8 cellular contexts compared by ENCODE assay signal in the genomic region with DNA sequence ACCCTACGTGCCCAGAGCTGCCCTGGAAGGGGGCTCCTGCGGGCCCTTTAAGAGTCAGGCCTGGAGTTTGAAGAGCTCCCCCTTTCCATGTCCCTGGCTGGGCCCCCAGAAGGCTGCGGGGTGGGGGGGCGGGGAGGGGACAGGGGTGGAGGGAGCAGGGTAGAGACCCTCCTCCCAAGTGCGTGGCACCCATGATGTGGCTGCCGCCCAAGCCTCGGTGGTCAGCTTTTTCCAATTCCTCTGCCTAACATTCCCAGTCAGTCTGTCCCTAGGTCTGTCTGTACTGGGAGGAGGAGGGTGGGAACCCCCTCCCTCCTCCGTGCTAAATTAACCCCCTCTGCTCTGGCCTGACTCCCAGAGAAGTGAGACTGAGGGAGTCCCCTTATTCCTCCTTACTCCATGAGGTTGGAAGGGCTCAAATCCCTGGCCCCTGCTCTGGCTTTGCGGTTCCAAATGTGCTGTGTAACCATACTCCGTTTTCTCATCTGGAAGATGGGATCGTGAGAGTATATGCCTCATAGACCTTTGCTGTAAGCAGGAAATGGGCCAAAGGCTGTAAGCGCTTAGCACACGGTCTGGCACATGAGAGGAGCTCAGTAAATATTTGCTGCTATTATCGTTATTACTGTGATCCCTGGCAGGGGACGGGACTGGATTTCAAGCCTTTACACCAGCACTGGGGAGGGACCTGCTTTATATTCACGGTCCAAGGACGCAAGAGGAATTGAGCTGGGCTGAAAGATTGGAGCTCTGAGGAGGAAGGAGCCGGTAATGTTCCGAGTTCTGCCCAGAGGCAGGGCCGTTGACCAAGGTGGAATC. TPM values are rescaled to one million over a fixed set of nuclear protein-coding genes. Genes with fewer than 3 reads are reported as not detected.
A peak's percentile ranks its signal among the peaks of the same experiment; 100 is the strongest.
DNase-seq lines count a peak whose midpoint lies in the region; ATAC-seq, FAIRE-seq and TF ChIP-seq lines count a peak whose summit lies in the region.

No MANE protein-coding gene starts in this region.

- ATAC-seq in GM18520 (IDR thresholded peaks at IDR 0.05; ENCODE audit: unreplicated experiment): no peak

- no peak for DNase-seq in GM19239 (ENCODE audit: insufficient read length, low spot score)
- DNase-seq in SJCRH30: no peak
- DNase-seq in foreskin fibroblast: peak; percentile 46 to 71
- no peak for DNase-seq in SW480 (ENCODE audit: low spot score)
- DNase-seq in urothelium cell line (ENCODE audit: low spot score): no peak
- no peak for DNase-seq in GDM1 (lab: John Stamatoyannopoulos, UW)

- no peak for TF ChIP-seq CTCF in foreskin fibroblast (IDR thresholded peaks at IDR 0.05; ENCODE audit: low read depth, low read length)

- H3K4me3 ChIP-seq in SJCRH30 (peak overlapping the region; percentile 34), foreskin fibroblast (ENCODE audit: low read depth in 1 of 2, low read length in 2 of 2) (peak overlapping the region; percentile 60 to 99), rectal smooth muscle tissue (ENCODE audit: low read length) (peak overlapping the region; percentile 64)

- H3K4me1 ChIP-seq in SJCRH30 (peaks cover 24% of the 10 kb centered on the region), rectal smooth muscle tissue (ENCODE audit: control insufficient read depth, insufficient read depth, low read length) (peaks cover 45% of the 10 kb centered on the region)

- H3K27ac ChIP-seq in SJCRH30: no peak overlapping the region
- H3K27ac ChIP-seq in rectal smooth muscle tissue (ENCODE audit: low read depth, low read length): peak overlapping the region; percentile 49

- FAIRE-seq in GM19239 (lab: Jason Lieb, UNC) (peak; percentile 63), urothelium cell line (lab: Jason Lieb, UNC) (no peak)

- no peaks in the 10 kb centered on the region for H3K36me3 ChIP-seq in SJCRH30
- H3K36me3 ChIP-seq in rectal smooth muscle tissue (ENCODE audit: control insufficient read depth, insufficient read depth, low read length): no peaks in the 10 kb centered on the region

- H3K9ac ChIP-seq in rectal smooth muscle tissue (ENCODE audit: low read length): peak overlapping the region; percentile 1

- H3K9me3 ChIP-seq in SJCRH30 (replicated peaks): no peaks in the 10 kb centered on the region

- H3K27me3 ChIP-seq in SJCRH30 (peaks cover 31% of the 10 kb centered on the region), rectal smooth muscle tissue (ENCODE audit: control insufficient read depth, insufficient read depth, low read length) (peaks cover 2% of the 10 kb centered on the region)

RNA-seq across cellular contexts. Expression of a gene that starts 0.7 kb away (rescaled TPM):
- 2.6 and 2.7 TPM in 2 replicates for total RNA-seq in SJCRH30 (2014; rRNA removed; shearing (Covaris generic))

RNA-seq across cellular contexts. Expression of a gene that starts 59.7 kb away (rescaled TPM):
- total RNA-seq in SJCRH30 (2014; rRNA removed; shearing (Covaris generic)): 0.73 and 1.1 TPM in 2 replicates

RNA-seq across cellular contexts. Expression of a gene that starts 59.8 kb away (rescaled TPM):
- 64.8 and 72.3 TPM in 2 replicates for total RNA-seq in SJCRH30 (2014; rRNA removed; shearing (Covaris generic))

Comparison
In these comparisons a context has a peak if more than half of its experiments do, and no peak if none do; other contexts are left out.
1. DNase-seq: peak in foreskin fibroblast (2 of 2); none in GM19239 (single experiment), SJCRH30 (0 of 2), SW480 (single experiment), urothelium cell line (single experiment) and GDM1 (single experiment).
2. Peak in every context shown above with its lines, with median percentiles within 50 percentile points of each other: H3K4me3 ChIP-seq.